9 cellular contexts compared by ENCODE assay signal in genomic region chr7:25940086-25940906, GRCh38.
DNase-seq lines count a peak whose midpoint lies in the region; ATAC-seq and TF ChIP-seq lines count a peak whose summit lies in the region.
"Had no signal": no experiment of that assay in that cellular context is flagged by ENCODE, and none has a peak within 500 bp of the region (broad histone marks: within the 10 kb centered on the region; RNA-seq: fewer than 3 reads in every experiment).

No MANE protein-coding gene starts in this region.

- H3K9me3 ChIP-seq in SJCRH30 (replicated peaks) = 0 out of 2 replicates have a peak, but pooled peaks cover 6% of the 10 kb centered on the region

- TF ChIP-seq CTCF in brain (conservative IDR thresholded peaks at IDR 0.05) (no peak), Calu3 (IDR thresholded peaks at IDR 0.05; ENCODE audit: unreplicated experiment) (no peak)

- H3K4me1 Mint-ChIP-seq in brain (peaks cover 15% of the 10 kb centered on the region), Calu3 (ENCODE audit: low read depth, unreplicated experiment) (peaks cover 9% of the 10 kb centered on the region)

- peak; percentile 35 for DNase-seq in A172 (ENCODE audit: low spot score)
- peak; percentile 48 for DNase-seq in NCI-H1417 treated with DMSO at 0.1 percent for 48 hours (lab: John Stamatoyannopoulos, UW)
- no peak for DNase-seq in Calu3
- no peak for DNase-seq in SJCRH30
- DNase-seq in NK-92 treated with Interleukin-12 subunit alpha and Interleukin-12 subunit beta, amount 100 ng/mL, for 24 hours (lab: John Stamatoyannopoulos, UW) = no peak
- DNase-seq: activated effector memory CD4-positive, alpha-beta T cell treated with Interleukin-2 at 50 U/mL for 16 hours had no signal

- H3K4me1 ChIP-seq in SJCRH30 = no peaks in the 10 kb centered on the region

- H3K4me3 ChIP-seq in SJCRH30 = no peak overlapping the region

- H3K36me3 ChIP-seq in SJCRH30 = no peaks in the 10 kb centered on the region

- no peak overlapping the region for H3K27ac ChIP-seq in SJCRH30

- peak; percentile 19 for ATAC-seq in GM19467 (IDR thresholded peaks at IDR 0.05; ENCODE audit: unreplicated experiment)
- no peak for ATAC-seq in GM18505 (IDR thresholded peaks at IDR 0.05; ENCODE audit: unreplicated experiment)

- H3K27me3 ChIP-seq in SJCRH30 = peaks cover 4% of the 10 kb centered on the region; the same call in 1 of the 2 replicates

- CTCF ChIA-PET in Calu3 (lab: Charles Lee) = interaction anchor here (0.6 to 0.8 kb wide), 5 partner anchors 13 to 1270 kb away, joined by 3 to 5 read pairs (median 3); no protein-coding TSS in a partner anchor

- intact Hi-C loops in Calu3 (cut with micrococcal nuclease; ENCODE audit: unreplicated experiment) = no loop called here

- H3K4me3 Mint-ChIP-seq in brain (peak overlapping the region in 3 of 5 experiments; percentile 0 to 26 (median 8)), Calu3 (ENCODE audit: low read depth, unreplicated experiment) (no peak overlapping the region)

- peaks cover 4 to 18% (median 9%) of the 10 kb centered on the region in 5 experiments for H3K9me3 Mint-ChIP-seq in brain
- H3K9me3 Mint-ChIP-seq in Calu3 (ENCODE audit: low read depth, unreplicated experiment) = no peaks in the 10 kb centered on the region

- TF ChIP-seq POLR2A in GM18505 (IDR thresholded peaks at IDR 0.05; ENCODE audit: borderline replicate concordance, extremely low read depth, insufficient read depth, insufficient read length) = no peak

- no peaks in the 10 kb centered on the region for H3K36me3 Mint-ChIP-seq in brain
- H3K36me3 Mint-ChIP-seq in Calu3 (ENCODE audit: insufficient read depth, unreplicated experiment) = no peaks in the 10 kb centered on the region

- no TSS peak for BruUV-seq in Calu3 (replicated peaks; lab: Mats Ljungman, UMichigan)

- H3K27ac Mint-ChIP-seq in brain (peak overlapping the region in 3 of 5 experiments; percentile 0 to 37 (median 8)), Calu3 (ENCODE audit: unreplicated experiment) (no peak overlapping the region)

- H3K27me3 Mint-ChIP-seq in brain (peaks cover 22% of the 10 kb centered on the region), Calu3 (ENCODE audit: unreplicated experiment) (peaks cover 44% of the 10 kb centered on the region)

Comparison
In these comparisons a context has a peak if more than half of its experiments do, and no peak if none do; other contexts are left out.
1. DNase-seq: peak in A172 (single experiment) and NCI-H1417 treated with DMSO at 0.1 percent for 48 hours (single experiment); none in Calu3 (single experiment), SJCRH30 (0 of 2) and NK-92 treated with Interleukin-12 subunit alpha and Interleukin-12 subunit beta, amount 100 ng/mL, for 24 hours (single experiment).